In genomic region chr10:71796749-71797405, GRCh38 we compare ENCODE assay signal across 23 cellular contexts. TPM values are rescaled to one million over a fixed set of nuclear protein-coding genes. Genes with fewer than 3 reads are reported as not detected.
DNase-seq lines count a peak whose midpoint lies in the region; ATAC-seq and TF ChIP-seq lines count a peak whose summit lies in the region.
"Had no signal": no experiment of that assay in that cellular context is flagged by ENCODE, and none has a peak within 500 bp of the region (broad histone marks: within the 10 kb centered on the region; RNA-seq: fewer than 3 reads in every experiment).

No MANE protein-coding gene starts in this region.

- H3K27me3 Mint-ChIP-seq in activated CD4-positive, alpha-beta T cell treated with anti-CD3 and anti-CD28 coated beads, Interleukin-2, amount 10 ng/mL, durations not matched to agents 24 days and 14 days = no peaks in the 10 kb centered on the region
- H3K27me3 Mint-ChIP-seq in progenitor cell of endocrine pancreas = peaks cover 15% of the 10 kb centered on the region

- no peak overlapping the region for H3K4me3 Mint-ChIP-seq in activated CD4-positive, alpha-beta T cell treated with anti-CD3 and anti-CD28 coated beads, Interleukin-2, amount 10 ng/mL, durations not matched to agents 24 days and 14 days
- H3K4me3 Mint-ChIP-seq in progenitor cell of endocrine pancreas (ENCODE audit: low read depth) = no peak overlapping the region
- H3K4me3 Mint-ChIP-seq: nephron had no signal

- DNase-seq in activated CD4-positive, alpha-beta T cell treated with anti-CD3 and anti-CD28 coated beads, Interleukin-2, amount 10 ng/mL, durations not matched to agents 24 days and 14 days = no peak
- no peak for DNase-seq in activated CD4-positive, alpha-beta T cell treated with anti-CD3 and anti-CD28 coated beads for 48 hours
- DNase-seq in SK-N-DZ (ENCODE audit: low spot score) = peak; percentile 41
- peak; percentile 41 to 46 for DNase-seq in erythroblast (lab: John Stamatoyannopoulos, UW)
- DNase-seq in progenitor cell of endocrine pancreas (ENCODE audit: low spot score, unreplicated experiment) = no peak
- no peak for DNase-seq in NCI-H1048 (lab: John Stamatoyannopoulos, UW)
- no peak for DNase-seq in effector CD4-positive, alpha-beta T cell
- DNase-seq: activated CD4-positive, CD25-positive, alpha-beta regulatory T cell treated with anti-CD3 and anti-CD28 coated beads, Interleukin-2, amount 50 U/mL, for 72 hours; activated naive CD4-positive, alpha-beta T cell; cortex of kidney; DMS79; gastrocnemius medialis; islet precursor cell; left ventricle myocardium superior; NCI-H1436; NCI-H2107; NCI-H510A treated with DMSO at 0.1 percent for 48 hours; Peyer's patch; SJCRH30; T-helper 1 cell; upper lobe of right lung had no signal

- H3K27ac Mint-ChIP-seq in activated CD4-positive, alpha-beta T cell treated with anti-CD3 and anti-CD28 coated beads, Interleukin-2, amount 10 ng/mL, durations not matched to agents 24 days and 14 days = peak overlapping the region; percentile 78
- no peak overlapping the region for H3K27ac Mint-ChIP-seq in progenitor cell of endocrine pancreas
- H3K27ac Mint-ChIP-seq: nephron had no signal

- peaks cover 11% of the 10 kb centered on the region for H3K4me1 Mint-ChIP-seq in activated CD4-positive, alpha-beta T cell treated with anti-CD3 and anti-CD28 coated beads, Interleukin-2, amount 10 ng/mL, durations not matched to agents 24 days and 14 days
- H3K4me1 Mint-ChIP-seq in progenitor cell of endocrine pancreas (ENCODE audit: low read depth) = no peaks in the 10 kb centered on the region
- H3K4me1 Mint-ChIP-seq: nephron had no signal

- no peak for TF ChIP-seq POLR2A in erythroblast (IDR thresholded peaks at IDR 0.05; ENCODE audit: low read length)

- intact Hi-C loops in activated CD4-positive, alpha-beta T cell treated with anti-CD3 and anti-CD28 coated beads, Interleukin-2, amount 10 ng/mL, durations not matched to agents 24 days and 14 days (cut with micrococcal nuclease) = no loop called here

- no peaks in the 10 kb centered on the region for H3K36me3 Mint-ChIP-seq in activated CD4-positive, alpha-beta T cell treated with anti-CD3 and anti-CD28 coated beads, Interleukin-2, amount 10 ng/mL, durations not matched to agents 24 days and 14 days (ENCODE audit: low read depth)
- no peaks in the 10 kb centered on the region for H3K36me3 Mint-ChIP-seq in progenitor cell of endocrine pancreas (ENCODE audit: insufficient read depth)

- ATAC-seq in GM21576 (IDR thresholded peaks at IDR 0.05; ENCODE audit: unreplicated experiment) = no peak
- ATAC-seq: gastrocnemius medialis, left ventricle myocardium superior had no signal

- H3K9me3 Mint-ChIP-seq in activated CD4-positive, alpha-beta T cell treated with anti-CD3 and anti-CD28 coated beads, Interleukin-2, amount 10 ng/mL, durations not matched to agents 24 days and 14 days = peaks cover 6% of the 10 kb centered on the region
- no peaks in the 10 kb centered on the region for H3K9me3 Mint-ChIP-seq in progenitor cell of endocrine pancreas (ENCODE audit: low read depth)
- H3K9me3 Mint-ChIP-seq: nephron had no signal

- no peak for TF ChIP-seq CTCF in progenitor cell of endocrine pancreas (IDR thresholded peaks at IDR 0.05; ENCODE audit: unreplicated experiment)

RNA-seq across cellular contexts. Expression of gene VSIR, which starts 23.6 kb away (rescaled TPM):
- total RNA-seq in activated CD4-positive, alpha-beta T cell treated with anti-CD3 and anti-CD28 coated beads, Interleukin-2, amount 10 ng/mL, durations not matched to agents 24 days and 14 days = 125 and 131 TPM in 2 replicates
- not detected in 2 replicates for polyA plus RNA-seq in SK-N-DZ (2014; cell fraction: cytosol; rRNA removed)
- not detected in 2 replicates for polyA plus RNA-seq in SK-N-DZ (2014; cell fraction: nucleus; rRNA removed)
- total RNA-seq in progenitor cell of endocrine pancreas = 2.6 and 3.6 TPM in 2 replicates

RNA-seq across cellular contexts. Expression of gene PSAP, which starts 54.2 kb away (rescaled TPM):
- total RNA-seq in activated CD4-positive, alpha-beta T cell treated with anti-CD3 and anti-CD28 coated beads, Interleukin-2, amount 10 ng/mL, durations not matched to agents 24 days and 14 days = 97.9 and 99.9 TPM in 2 replicates
- 238 and 268 TPM in 2 replicates for polyA plus RNA-seq in SK-N-DZ (2014; cell fraction: cytosol; rRNA removed)
- 192 and 197 TPM in 2 replicates for polyA plus RNA-seq in SK-N-DZ (2014; cell fraction: nucleus; rRNA removed)
- 510 and 538 TPM in 2 replicates for total RNA-seq in progenitor cell of endocrine pancreas

Comparison
In these comparisons a context has a peak if more than half of its experiments do, and no peak if none do; other contexts are left out.
1. DNase-seq: peak in SK-N-DZ (single experiment) and erythroblast (2 of 2); none in activated CD4-positive, alpha-beta T cell treated with anti-CD3 and anti-CD28 coated beads, Interleukin-2, amount 10 ng/mL, durations not matched to agents 24 days and 14 days (single experiment), activated CD4-positive, alpha-beta T cell treated with anti-CD3 and anti-CD28 coated beads for 48 hours (single experiment), progenitor cell of endocrine pancreas (single experiment), NCI-H1048 (single experiment) and effector CD4-positive, alpha-beta T cell (single experiment).
2. RNA of gene VSIR, which starts 23.6 kb away (total RNA-seq): 125 to 131 TPM in activated CD4-positive, alpha-beta T cell treated with anti-CD3 and anti-CD28 coated beads, Interleukin-2, amount 10 ng/mL, durations not matched to agents 24 days and 14 days; 2.6 to 3.6 TPM in progenitor cell of endocrine pancreas; every median in the first group is over 10 times any median in the second.